In genomic region chr10:68348265-68348741, GRCh38 we compare ENCODE assay signal across 1 cellular context.
A peak's percentile ranks its signal among the peaks of the same experiment; 100 is the strongest.
TF ChIP-seq lines count a peak whose summit lies in the region.

No MANE protein-coding gene starts in this region.

TF ChIP-seq in H1, 55 proteins besides CTCF, POLR2A, EP300 and RAD21:
- 0 out of 2 replicates have a peak, but pooled peaks have one; percentile 9 for TF ChIP-seq YY1 (IDR thresholded peaks at IDR 0.05; ENCODE audit: low read depth, low read length)
- no peak for TF ChIP-seq SRF (IDR thresholded peaks at IDR 0.05; ENCODE audit: low read depth, low read length)
- 0 out of 2 replicates have a peak, but pooled peaks have one; percentile 18 for TF ChIP-seq SP1 (IDR thresholded peaks at IDR 0.05; ENCODE audit: low read depth, low read length)
- TF ChIP-seq EGR1 (IDR thresholded peaks at IDR 0.05; ENCODE audit: borderline replicate concordance, low read depth, low read length) = no peak
- no peak for TF ChIP-seq SIX5 (IDR thresholded peaks at IDR 0.05; ENCODE audit: low read depth, low read length)
- no peak for TF ChIP-seq MAX (IDR thresholded peaks at IDR 0.05)
- TF ChIP-seq SP2 (IDR thresholded peaks at IDR 0.05; ENCODE audit: low read length) = no peak
- TF ChIP-seq ASH2L (IDR thresholded peaks at IDR 0.05; ENCODE audit: low read length) = no peak
- no peak for TF ChIP-seq TAF7 (optimal IDR thresholded peaks at IDR 0.05; ENCODE audit: borderline replicate concordance, low read depth, low read length)
- no peak for TF ChIP-seq PHF8 (conservative IDR thresholded peaks at IDR 0.05; ENCODE audit: low read depth, low read length)
- TF ChIP-seq KDM1A (IDR thresholded peaks at IDR 0.05; ENCODE audit: borderline replicate concordance, low read length) = 0 out of 2 replicates have a peak, but pooled peaks have one; percentile 56
- TF ChIP-seq CEBPB (IDR thresholded peaks at IDR 0.05; ENCODE audit: low read depth, low read length) = no peak
- TF ChIP-seq GTF2F1 (IDR thresholded peaks at IDR 0.05; ENCODE audit: borderline replicate concordance, low read depth, low read length) = no peak
- TF ChIP-seq EZH2 (IDR thresholded peaks at IDR 0.05; ENCODE audit: low read depth, low read length, severe bottlenecking) = no peak
- no peak for TF ChIP-seq TCF12 (IDR thresholded peaks at IDR 0.05; ENCODE audit: low read depth, low read length)
- no peak for TF ChIP-seq RNF2 (IDR thresholded peaks at IDR 0.05; ENCODE audit: borderline replicate concordance, low read depth, low read length, missing control alignments, poor library complexity, severe bottlenecking)
- TF ChIP-seq POLR2AphosphoS5 (IDR thresholded peaks at IDR 0.05; ENCODE audit: low read depth, low read length) = no peak
- no peak for TF ChIP-seq ATF2 (IDR thresholded peaks at IDR 0.05; ENCODE audit: low read length)
- no peak for TF ChIP-seq FOSL1 (IDR thresholded peaks at IDR 0.05; ENCODE audit: insufficient read depth, low read depth, low read length)
- no peak for TF ChIP-seq ZNF274 (IDR thresholded peaks at IDR 0.05; ENCODE audit: borderline replicate concordance, extremely low read depth, low read length)
